In genomic region chr20:1185316-1185741, GRCh38 we compare ENCODE assay signal across 9 cellular contexts. TPM values are rescaled to one million over a fixed set of nuclear protein-coding genes. Genes with fewer than 3 reads are reported as not detected.
A peak's percentile ranks its signal among the peaks of the same experiment; 100 is the strongest.
DNase-seq lines count a peak whose midpoint lies in the region; ATAC-seq, FAIRE-seq and TF ChIP-seq lines count a peak whose summit lies in the region.
"Had no signal": no experiment of that assay in that cellular context is flagged by ENCODE, and none has a peak within 500 bp of the region (broad histone marks: within the 10 kb centered on the region; RNA-seq: fewer than 3 reads in every experiment).

No MANE protein-coding gene starts in this region.

- DNase-seq in A673 (ENCODE audit: low spot score): no peak
- DNase-seq in HEK293T (ENCODE audit: extremely low spot score): peak; percentile 45
- DNase-seq in astrocyte (ENCODE audit: low read depth): no peak
- DNase-seq in left kidney (ENCODE audit: low read depth, low spot score): peak; percentile 47
- no peak for DNase-seq in activated gamma-delta T cell (lab: John Stamatoyannopoulos, UW)
- no peak for DNase-seq in NCI-H128 (lab: John Stamatoyannopoulos, UW; ENCODE audit: unreplicated experiment)

- H3K27me3 Mint-ChIP-seq in astrocyte (ENCODE audit: low read depth, unreplicated experiment): peaks cover 45% of the 10 kb centered on the region

- H2AFZ ChIP-seq in astrocyte (ENCODE audit: low read depth, low read length): no peak overlapping the region

- FAIRE-seq in astrocyte (lab: Jason Lieb, UNC): no peak

- H3K9me3 Mint-ChIP-seq in astrocyte (ENCODE audit: unreplicated experiment): peaks cover 4% of the 10 kb centered on the region

- H4K20me1 ChIP-seq in astrocyte (ENCODE audit: insufficient read depth, low read length): peaks cover 8% of the 10 kb centered on the region

- no peak overlapping the region for H3K4me3 Mint-ChIP-seq in astrocyte (ENCODE audit: unreplicated experiment)

- no peak overlapping the region for H3K9ac ChIP-seq in astrocyte (ENCODE audit: low read length)

- CTCF ChIA-PET in A673 (lab: Charles Lee): interaction anchor here (0.6 to 0.7 kb wide), 6 partner anchors 9 to 370 kb away, joined by 3 to 12 read pairs (median 5); partner anchors contain the start of gene C20orf202
- CTCF ChIA-PET in HEK293T (lab: Yijun Ruan, JAX): no interaction called here

- H3K27me3 ChIP-seq in A673 (replicated peaks; ENCODE audit: insufficient read depth, low read depth, low read length, poor library complexity) (peaks cover 26% of the 10 kb centered on the region), astrocyte (ENCODE audit: insufficient read depth, low read length) (peaks cover 52% of the 10 kb centered on the region)

- intact Hi-C loops in A673 (cut with micrococcal nuclease; ENCODE audit: unreplicated experiment): no loop called here

- H3K4me3 ChIP-seq in A673 (ENCODE audit: low read depth, low read length, poor library complexity, severe bottlenecking): peak overlapping the region; percentile 45
- H3K4me3 ChIP-seq in astrocyte (ENCODE audit: insufficient read depth, low read depth, low read length): no peak overlapping the region

- no peak overlapping the region for H3K27ac Mint-ChIP-seq in astrocyte (ENCODE audit: unreplicated experiment)

- no peaks in the 10 kb centered on the region for H3K79me2 ChIP-seq in astrocyte (ENCODE audit: insufficient read depth, low read length)

- TF ChIP-seq CTCF in A673 (conservative IDR thresholded peaks at IDR 0.05; ENCODE audit: low read depth, low read length) (no peak), astrocyte (IDR thresholded peaks at IDR 0.05; ENCODE audit: insufficient read depth, low read depth, low read length) (no peak)

- peak overlapping the region; percentile 54 for H3K4me2 ChIP-seq in astrocyte (ENCODE audit: low read length)

- no peaks in the 10 kb centered on the region for H3K36me3 ChIP-seq in A673 (ENCODE audit: insufficient read depth, low read length, poor library complexity, severe bottlenecking)
- H3K36me3 ChIP-seq in astrocyte (ENCODE audit: insufficient read depth, low read length): no peaks in the 10 kb centered on the region

- ATAC-seq in GM19035 (IDR thresholded peaks at IDR 0.05; ENCODE audit: unreplicated experiment): no peak
- ATAC-seq in HG03139 (IDR thresholded peaks at IDR 0.05; ENCODE audit: unreplicated experiment): no peak

- H3K9me3 ChIP-seq in A673 (ENCODE audit: low read depth, low read length, poor library complexity, severe bottlenecking) (no peaks in the 10 kb centered on the region), astrocyte (ENCODE audit: insufficient read depth, low read depth, low read length) (no peaks in the 10 kb centered on the region)

- no peaks in the 10 kb centered on the region for H3K4me1 Mint-ChIP-seq in astrocyte (ENCODE audit: low read depth, unreplicated experiment)

- POLR2A ChIA-PET in A673 (lab: Charles Lee; ENCODE audit: low non-redundant PET) (no interaction called here), HEK293T (lab: Yijun Ruan, JAX) (interaction anchor here (0.7 kb wide), 1 partner anchor 33 kb away, joined by 3 read pairs; no protein-coding TSS in a partner anchor)

- peaks cover 1% of the 10 kb centered on the region for H3K36me3 Mint-ChIP-seq in astrocyte (ENCODE audit: low read depth, unreplicated experiment)
- H3K36me3 Mint-ChIP-seq: naive B cell had no signal

- no TSS peak for BruUV-seq in A673 (replicated peaks; lab: Mats Ljungman, UMichigan)

- no peak overlapping the region for H3K27ac ChIP-seq in A673 (ENCODE audit: low read depth, low read length, poor library complexity, severe bottlenecking)
- no peak overlapping the region for H3K27ac ChIP-seq in astrocyte (ENCODE audit: low read depth, low read length)

- H3K4me1 ChIP-seq in A673 (ENCODE audit: insufficient read depth, low read length, poor library complexity, severe bottlenecking) (no peaks in the 10 kb centered on the region), astrocyte (ENCODE audit: insufficient read depth, low read length) (no peaks in the 10 kb centered on the region)

TF ChIP-seq in HEK293T, 16 proteins besides CTCF, POLR2A, EP300 and RAD21:
- TF ChIP-seq SUZ12 (IDR thresholded peaks at IDR 0.05) (no peak), TARDBP (IDR thresholded peaks at IDR 0.05) (no peak), FOXM1 (IDR thresholded peaks at IDR 0.05; ENCODE audit: borderline replicate concordance) (no peak), FOXK2 (IDR thresholded peaks at IDR 0.05) (no peak), LEF1 (IDR thresholded peaks at IDR 0.05; ENCODE audit: borderline replicate concordance) (no peak), L3MBTL2 (conservative IDR thresholded peaks at IDR 0.05) (no peak), SP1 (IDR thresholded peaks at IDR 0.05) (no peak), NFRKB (IDR thresholded peaks at IDR 0.05) (no peak), BHLHE40 (IDR thresholded peaks at IDR 0.05; ENCODE audit: borderline replicate concordance) (no peak)

RNA-seq across cellular contexts. Expression of gene TMEM74B, which starts 0.5 kb away (rescaled TPM):
- total RNA-seq in A673 (2021) (0.31 TPM in 1 of 2 replicates, not detected in the other), astrocyte (2.1 and 2.4 TPM in 2 replicates)

RNA-seq across cellular contexts. Expression of gene C20orf202, which starts 17.9 kb away (rescaled TPM):
- total RNA-seq in A673 (2021): not detected in 2 replicates
- total RNA-seq in astrocyte: not detected in 2 replicates

RNA-seq across cellular contexts. Expression of gene RAD21L1, which starts 40.5 kb away (rescaled TPM):
- total RNA-seq in A673 (2021): not detected in 2 replicates
- total RNA-seq in astrocyte: 0.34 TPM in 1 of 2 replicates, not detected in the other

Comparison
In these comparisons a context has a peak if more than half of its experiments do, and no peak if none do; other contexts are left out.
1. DNase-seq: peak in HEK293T (single experiment) and left kidney (single experiment); none in A673 (single experiment), astrocyte (single experiment), activated gamma-delta T cell (single experiment) and NCI-H128 (single experiment).